32 cellular contexts compared by ENCODE assay signal in genomic region chr1:47594627-47595026, GRCh38.
"Had no signal": no experiment of that assay in that cellular context is flagged by ENCODE, and none has a peak within 500 bp of the region (broad histone marks: within the 10 kb centered on the region; RNA-seq: fewer than 3 reads in every experiment).

No MANE protein-coding gene starts in this region.

- H3K27ac ChIP-seq: adrenal gland, body of pancreas, breast epithelium, KMS-11, PC-9, VCaP had no signal

- H3K4me1 ChIP-seq: adrenal gland had no signal

- H3K9me3 ChIP-seq: adrenal gland, body of pancreas had no signal

- H3K27ac Mint-ChIP-seq: activated B cell treated with CpG ODN at 0.5 μM for 24 hours; activated naive CD4-positive, alpha-beta T cell treated with anti-CD3 and anti-CD28 coated beads for 36 hours; activated naive CD4-positive, alpha-beta T cell treated with anti-CD3 and anti-CD28 coated beads, Interleukin-2, amount 50 U/mL, for 72 hours; activated T-helper 1 cell treated with anti-CD3 and anti-CD28 coated beads, Interleukin-12 subunit alpha, Interleukin-12 subunit beta, Interleukin-2, Interleukin-4 antibody, amounts not matched to agents 30 ng/mL and 10 ng/mL and 1 ng/mL, durations not matched to agents 14 hours and 24 hours and 36 hours had no signal

- ATAC-seq: activated naive CD4-positive, alpha-beta T cell treated with anti-CD3 and anti-CD28 coated beads, Interleukin-2, amount 50 U/mL, for 72 hours; activated T-cell treated with anti-CD3 and anti-CD28 coated beads, Interleukin-2, amount 50 U/mL, for 4 hours; body of pancreas had no signal

- H3K4me3 ChIP-seq: adrenal gland, body of pancreas, breast epithelium, PC-9 had no signal

- H2AFZ ChIP-seq: PC-9 had no signal

- DNase-seq: activated B cell treated with CpG ODN at 0.5 μM for 24 hours; activated CD4-positive, alpha-beta T cell treated with anti-CD3 and anti-CD28 coated beads for 48 hours; activated CD4-positive, alpha-beta T cell treated with anti-CD3 and anti-CD28 coated beads, Interleukin-2, amount 50 U/mL, for 4 hours; activated CD4-positive, CD25-positive, alpha-beta regulatory T cell treated with anti-CD3 and anti-CD28 coated beads, Interleukin-2, amount 50 U/mL, for 72 hours; activated gamma-delta T cell treated with Interleukin-2 at 50 U/mL for 16 hours; activated naive CD4-positive, alpha-beta T cell treated with anti-CD3 and anti-CD28 coated beads for 36 hours; activated T-cell treated with anti-CD3 and anti-CD28 coated beads for 4 hours; activated T-cell treated with anti-CD3 and anti-CD28 coated beads, Interleukin-2, amount 50 U/mL, for 4 hours; body of pancreas; MM.1S; MV-4-11; NCI-H1092; NCI-H1436 treated with DMSO at 0.1 percent for 48 hours; NCI-H1694 treated with DMSO at 0.1 percent for 48 hours; NCI-H2029; NCI-H345; NCI-H510A; NCI-H526; NCI-H748 treated with DMSO at 0.1 percent for 48 hours; NK-92 treated with Interleukin-12 subunit alpha and Interleukin-12 subunit beta, amount 100 ng/mL, for 24 hours; PC-9; Right ventricle myocardium superior; SW 1271; T-helper 1 cell; T-helper 2 cell; T-helper 9 cell had no signal

- H3K4me1 Mint-ChIP-seq: activated B cell treated with CpG ODN at 0.5 μM for 24 hours had no signal

- H3K4me2 ChIP-seq: KMS-11, PC-9 had no signal

- H3K36me3 ChIP-seq: adrenal gland, breast epithelium had no signal

- H3K4me3 Mint-ChIP-seq: activated B cell treated with CpG ODN at 0.5 μM for 24 hours; activated naive CD4-positive, alpha-beta T cell treated with anti-CD3 and anti-CD28 coated beads for 36 hours; activated T-cell treated with anti-CD3 and anti-CD28 coated beads, Interleukin-2, amount 50 U/mL, for 4 hours; activated T-helper 1 cell treated with anti-CD3 and anti-CD28 coated beads, Interleukin-12 subunit alpha, Interleukin-12 subunit beta, Interleukin-2, Interleukin-4 antibody, amounts not matched to agents 30 ng/mL and 10 ng/mL and 1 ng/mL, durations not matched to agents 14 hours and 24 hours and 36 hours had no signal
